10 cellular contexts compared by ENCODE assay signal in genomic region chr1:40919475-40920011, GRCh38. TPM values are rescaled to one million over a fixed set of nuclear protein-coding genes. Genes with fewer than 3 reads are reported as not detected.
DNase-seq lines count a peak whose midpoint lies in the region; ATAC-seq, FAIRE-seq and TF ChIP-seq lines count a peak whose summit lies in the region.
"Had no signal": no experiment of that assay in that cellular context is flagged by ENCODE, and none has a peak within 500 bp of the region (broad histone marks: within the 10 kb centered on the region; RNA-seq: fewer than 3 reads in every experiment).

No MANE protein-coding gene starts in this region.

- peak; percentile 79 for DNase-seq in HuH-7 (ENCODE audit: low spot score)
- DNase-seq in NCI-H526 treated with DMSO at 0.1 percent for 48 hours (lab: John Stamatoyannopoulos, UW) = peak; percentile 99
- DNase-seq in kidney = peak; percentile 88
- DNase-seq in sciatic nerve (ENCODE audit: low spot score) = peak; percentile 59
- DNase-seq in GM23248 = no peak
- DNase-seq in stimulated activated CD4-positive, alpha-beta T cell treated with anti-CD3 and anti-CD28 coated beads, Interleukin-4, amount 100 ng/mL, for 24 hours = no peak

- no peak for FAIRE-seq in kidney (lab: Jason Lieb, UNC)

- no peak for TF ChIP-seq CTCF in kidney (IDR thresholded peaks at IDR 0.05; ENCODE audit: borderline replicate concordance, extremely low read depth, insufficient read depth)

- no peaks in the 10 kb centered on the region for H3K9me2 ChIP-seq in GM23248 (ENCODE audit: insufficient read depth)

- no peaks in the 10 kb centered on the region for H4K20me1 ChIP-seq in GM23248 (ENCODE audit: insufficient read depth)

- ATAC-seq in sciatic nerve = no peak
- ATAC-seq in HG03565 (IDR thresholded peaks at IDR 0.05; ENCODE audit: unreplicated experiment) = no peak

- H3K36me3 ChIP-seq in kidney (ENCODE audit: control insufficient read depth in 1 of 2, insufficient read depth in 2 of 2, low read length in 2 of 2) (no peaks in the 10 kb centered on the region), GM23248 (ENCODE audit: low read depth) (no peaks in the 10 kb centered on the region)
- H3K36me3 ChIP-seq: ascending aorta, Peyer's patch had no signal

- H3F3A ChIP-seq in GM23248 (ENCODE audit: insufficient read depth) = no peaks in the 10 kb centered on the region

- H3K4me3 ChIP-seq in kidney (ENCODE audit: low read length in 2 of 2) = no peak overlapping the region
- no peak overlapping the region for H3K4me3 ChIP-seq in GM23248
- H3K4me3 ChIP-seq: ascending aorta, Peyer's patch, skin epidermis had no signal

- H3K4me1 ChIP-seq in kidney (ENCODE audit: control insufficient read depth in 1 of 2, insufficient read depth in 1 of 2, low read depth in 1 of 2, low read length in 2 of 2) (peaks cover 0 to 8% of the 10 kb centered on the region in 2 donors), GM23248 (ENCODE audit: insufficient read depth) (no peaks in the 10 kb centered on the region)
- H3K4me1 ChIP-seq: ascending aorta, Peyer's patch had no signal

- no peak overlapping the region for H2AFZ ChIP-seq in GM23248

- in situ Hi-C loops in GM23248 (cut with MboI) = no loop called here

- 73 to 80% methylated on average over 11 to 12 of the region's 12 CpGs for WGBS in GM23248 (ENCODE audit: low coverage in 1 of 2, low lambda C conversion rate in 2 of 2, missing lambda C conversion rate in 2 of 2), 2 experiments

- no peak overlapping the region for H3K4me2 ChIP-seq in GM23248 (ENCODE audit: unreplicated experiment)

- H3K79me2 ChIP-seq in GM23248 (ENCODE audit: insufficient read depth) = no peaks in the 10 kb centered on the region

- H3K27ac ChIP-seq in kidney (ENCODE audit: low read depth in 2 of 2, low read length in 2 of 2) (no peak overlapping the region), GM23248 (no peak overlapping the region)
- H3K27ac ChIP-seq: ascending aorta, Peyer's patch had no signal

- no peak overlapping the region for H3K9ac ChIP-seq in kidney (ENCODE audit: low read length in 2 of 2)
- H3K9ac ChIP-seq in GM23248 = no peak overlapping the region

- H3K9me3 ChIP-seq in kidney (ENCODE audit: control insufficient read depth in 1 of 2, low read length in 2 of 2) (no peaks in the 10 kb centered on the region), GM23248 (ENCODE audit: low read depth) (no peaks in the 10 kb centered on the region)
- H3K9me3 ChIP-seq: ascending aorta, Peyer's patch had no signal

- intact Hi-C loops in kidney (cut with DNase I) (no loop called here), sciatic nerve (cut with DNase I) (no loop called here)

- no peaks in the 10 kb centered on the region for H3K27me3 ChIP-seq in GM23248 (replicated peaks; ENCODE audit: insufficient read depth)
- H3K27me3 ChIP-seq: ascending aorta, Peyer's patch had no signal

RNA-seq across cellular contexts. Expression of gene CITED4, which starts 57.4 kb away (rescaled TPM):
- total RNA-seq in kidney (78.6 TPM), sciatic nerve (5.6 TPM)
- polyA plus RNA-seq in kidney (ENCODE audit: insufficient read depth, low read depth, low replicate concordance) (21.7 TPM), GM23248 (2016; fragmentation: Nextera tagmentation; extraction: Ambion mirVana) (0.19 TPM in 1 of 2 replicates, not detected in the other)
- not detected in 2 replicates for total RNA-seq in GM23248 (2014; rRNA removed; shearing (Covaris generic))

RNA-seq across cellular contexts. Expression of gene CTPS1, which starts 60.0 kb away (rescaled TPM):
- 23.8 TPM for total RNA-seq in kidney
- polyA plus RNA-seq in kidney (ENCODE audit: insufficient read depth, low read depth, low replicate concordance) = 8.8 TPM
- total RNA-seq in sciatic nerve = 23.5 TPM
- 19.8 and 20.9 TPM in 2 replicates for total RNA-seq in GM23248 (2014; rRNA removed; shearing (Covaris generic))
- polyA plus RNA-seq in GM23248 (2016; fragmentation: Nextera tagmentation; extraction: Ambion mirVana) = 29.0 and 30.3 TPM in 2 replicates

Comparison
In these comparisons a context has a peak if more than half of its experiments do, and no peak if none do; other contexts are left out.
1. DNase-seq: peak in HuH-7 (single experiment), NCI-H526 treated with DMSO at 0.1 percent for 48 hours (single experiment), kidney (single experiment) and sciatic nerve (single experiment); none in GM23248 (single experiment) and stimulated activated CD4-positive, alpha-beta T cell treated with anti-CD3 and anti-CD28 coated beads, Interleukin-4, amount 100 ng/mL, for 24 hours (single experiment).
2. RNA of gene CITED4, which starts 57.4 kb away (total RNA-seq): 78.6 TPM in kidney (single experiment); 5.6 TPM in sciatic nerve (single experiment) and not detected in GM23248; every median in the first group is over 10 times any median in the second.